ENCODE assay signal across 8 cellular contexts in the genomic region with DNA sequence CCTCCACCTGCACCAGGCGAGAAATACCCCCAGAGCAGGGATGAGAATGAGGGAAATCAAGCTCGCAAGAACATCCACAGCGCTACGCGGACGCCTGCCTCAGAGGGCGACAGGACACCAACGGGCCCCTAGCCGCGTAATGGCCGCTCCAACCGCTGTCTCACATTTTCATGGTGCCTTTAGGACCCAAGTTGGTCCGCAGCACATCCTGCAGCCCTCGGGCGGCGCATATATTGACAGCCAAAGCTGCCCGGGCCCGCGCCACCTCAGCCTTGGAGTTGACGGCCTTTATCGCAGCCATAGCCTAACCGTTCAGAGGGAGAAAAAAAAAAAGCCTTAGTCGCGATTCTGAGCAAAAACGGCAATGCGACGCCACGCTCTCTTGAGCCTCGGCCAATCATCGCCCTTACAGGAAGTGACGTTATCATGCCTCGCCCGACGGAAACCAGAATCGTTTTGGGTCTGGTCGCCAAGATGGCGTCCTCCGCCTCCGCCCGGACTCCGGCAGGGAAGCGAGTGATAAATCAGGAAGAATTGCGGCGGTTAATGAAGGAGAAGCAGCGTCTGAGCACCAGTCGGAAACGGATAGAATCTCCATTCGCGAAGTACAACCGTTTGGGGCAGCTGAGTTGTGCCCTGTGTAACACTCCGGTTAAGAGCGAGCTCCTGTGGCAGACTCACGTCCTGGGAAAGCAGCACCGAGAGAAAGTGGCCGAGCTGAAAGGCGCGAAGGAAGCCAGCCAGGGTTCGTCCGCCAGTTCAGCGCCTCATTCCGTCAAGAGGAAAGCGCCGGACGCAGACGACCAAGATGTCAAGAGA. TPM values are rescaled to one million over a fixed set of nuclear protein-coding genes. Genes with fewer than 3 reads are reported as not detected.
DNase-seq lines count a peak whose midpoint lies in the region; ATAC-seq and TF ChIP-seq lines count a peak whose summit lies in the region.

A gene with protein sequence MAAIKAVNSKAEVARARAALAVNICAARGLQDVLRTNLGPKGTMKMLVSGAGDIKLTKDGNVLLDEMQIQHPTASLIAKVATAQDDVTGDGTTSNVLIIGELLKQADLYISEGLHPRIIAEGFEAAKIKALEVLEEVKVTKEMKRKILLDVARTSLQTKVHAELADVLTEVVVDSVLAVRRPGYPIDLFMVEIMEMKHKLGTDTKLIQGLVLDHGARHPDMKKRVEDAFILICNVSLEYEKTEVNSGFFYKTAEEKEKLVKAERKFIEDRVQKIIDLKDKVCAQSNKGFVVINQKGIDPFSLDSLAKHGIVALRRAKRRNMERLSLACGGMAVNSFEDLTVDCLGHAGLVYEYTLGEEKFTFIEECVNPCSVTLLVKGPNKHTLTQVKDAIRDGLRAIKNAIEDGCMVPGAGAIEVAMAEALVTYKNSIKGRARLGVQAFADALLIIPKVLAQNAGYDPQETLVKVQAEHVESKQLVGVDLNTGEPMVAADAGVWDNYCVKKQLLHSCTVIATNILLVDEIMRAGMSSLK (minus strand): TSS at position 368 of the 819 bp plus-strand sequence. CDS start 67 bp downstream, at position 301.
A gene with protein sequence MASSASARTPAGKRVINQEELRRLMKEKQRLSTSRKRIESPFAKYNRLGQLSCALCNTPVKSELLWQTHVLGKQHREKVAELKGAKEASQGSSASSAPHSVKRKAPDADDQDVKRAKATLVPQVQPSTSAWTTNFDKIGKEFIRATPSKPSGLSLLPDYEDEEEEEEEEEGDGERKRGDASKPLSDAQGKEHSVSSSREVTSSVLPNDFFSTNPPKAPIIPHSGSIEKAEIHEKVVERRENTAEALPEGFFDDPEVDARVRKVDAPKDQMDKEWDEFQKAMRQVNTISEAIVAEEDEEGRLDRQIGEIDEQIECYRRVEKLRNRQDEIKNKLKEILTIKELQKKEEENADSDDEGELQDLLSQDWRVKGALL (plus strand): TSS at position 448 of the 819 bp plus-strand sequence. CDS start 27 bp downstream, at position 475.

- H3K36me3 ChIP-seq in esophagus squamous epithelium (peaks cover 0 to 33% (median 15%) of the 10 kb centered on the region in 3 donors), muscle layer of duodenum (ENCODE audit: control insufficient read depth in 1 of 2, insufficient read depth in 2 of 2, low read length in 2 of 2) (peaks cover 7 to 23% of the 10 kb centered on the region in 2 donors)

- H3K4me1 Mint-ChIP-seq in activated T-cell treated with anti-CD3 and anti-CD28 coated beads, Interleukin-2, amount 50 U/mL, for 72 hours (ENCODE audit: low read depth): peaks cover 15% of the 10 kb centered on the region

- DNase-seq in DMS53 treated with DMSO at 0.1 percent for 48 hours (lab: John Stamatoyannopoulos, UW; ENCODE audit: unreplicated experiment) (peak; percentile 69), KG1 (lab: John Stamatoyannopoulos, UW) (peak; percentile 85), esophagus squamous epithelium (lab: John Stamatoyannopoulos, UW) (peak; percentile 70)
- peak; percentile 88 to 92 for DNase-seq in activated T-cell treated with anti-CD3 and anti-CD28 coated beads, Interleukin-2, amount 50 U/mL, for 72 hours
- DNase-seq in stimulated activated CD8-positive, alpha-beta memory T cell treated with anti-CD3 and anti-CD28 coated beads, Interleukin-7, amount 100 ng/mL, for 24 hours (ENCODE audit: low read depth): peak; percentile 78

- H3K9me3 Mint-ChIP-seq in activated T-cell treated with anti-CD3 and anti-CD28 coated beads, Interleukin-2, amount 50 U/mL, for 72 hours: no peaks in the 10 kb centered on the region

- H3K27me3 ChIP-seq in esophagus squamous epithelium: no peaks in the 10 kb centered on the region
- no peaks in the 10 kb centered on the region for H3K27me3 ChIP-seq in muscle layer of duodenum (ENCODE audit: low read depth, low read length)

- H3K27ac ChIP-seq in esophagus squamous epithelium: peak within 1 kb of the TSS; percentile 90 to 95 (median 91)
- H3K27ac ChIP-seq in muscle layer of duodenum (ENCODE audit: low read length): peak within 1 kb of the TSS; percentile 97

- ATAC-seq in GM21723 (IDR thresholded peaks at IDR 0.05; ENCODE audit: unreplicated experiment): peak; percentile 89
- peak; percentile 97 for ATAC-seq in activated T-cell treated with anti-CD3 and anti-CD28 coated beads, Interleukin-2, amount 50 U/mL, for 72 hours (replicated peaks in 1 of 2)

- 0 to 2% methylated on average over 31 of the region's 65 CpGs for WGBS in esophagus squamous epithelium, 2 donors

- no peaks in the 10 kb centered on the region for H3K27me3 Mint-ChIP-seq in activated T-cell treated with anti-CD3 and anti-CD28 coated beads, Interleukin-2, amount 50 U/mL, for 72 hours (ENCODE audit: low read depth)

- H3K4me3 ChIP-seq in esophagus squamous epithelium (peak within 1 kb of the TSS; percentile 62 to 97 (median 90)), muscle layer of duodenum (ENCODE audit: low read depth in 1 of 2, low read length in 2 of 2) (peak within 1 kb of the TSS; percentile 99)

- intact Hi-C loops in esophagus squamous epithelium (cut with DNase I): no loop called here

- H3K4me1 ChIP-seq in esophagus squamous epithelium: peaks cover 12 to 29% (median 14%) of the 10 kb centered on the region in 3 donors
- H3K4me1 ChIP-seq in muscle layer of duodenum (ENCODE audit: control insufficient read depth in 1 of 2, insufficient read depth in 2 of 2, low read length in 2 of 2): peaks cover 10 to 20% of the 10 kb centered on the region in 2 donors

- H3K9me3 ChIP-seq in esophagus squamous epithelium (no peaks in the 10 kb centered on the region), muscle layer of duodenum (ENCODE audit: control insufficient read depth in 1 of 2, low read length in 2 of 2) (no peaks in the 10 kb centered on the region)

- peak in 2 of 4 donors; percentile 69 to 74 for TF ChIP-seq POLR2A in esophagus squamous epithelium (IDR thresholded peaks at IDR 0.05)

- H3K36me3 Mint-ChIP-seq in activated T-cell treated with anti-CD3 and anti-CD28 coated beads, Interleukin-2, amount 50 U/mL, for 72 hours (ENCODE audit: insufficient read depth in 2 of 2): peaks cover 11 to 15% of the 10 kb centered on the region in 2 donors

- peak in 1 of 6 experiments; percentile 5 for TF ChIP-seq CTCF in esophagus squamous epithelium (IDR thresholded peaks at IDR 0.05)

- H3K27ac Mint-ChIP-seq in activated T-cell treated with anti-CD3 and anti-CD28 coated beads, Interleukin-2, amount 50 U/mL, for 72 hours: peak within 1 kb of the TSS; percentile 99

- peak within 1 kb of the TSS; percentile 89 to 92 for H3K4me3 Mint-ChIP-seq in activated T-cell treated with anti-CD3 and anti-CD28 coated beads, Interleukin-2, amount 50 U/mL, for 72 hours

TF ChIP-seq in PFSK-1, 5 proteins besides CTCF, POLR2A, EP300 and RAD21:
- TF ChIP-seq POLR2AphosphoS5 (IDR thresholded peaks at IDR 0.05; ENCODE audit: low read depth, low read length) (peak; percentile 95), FOXP2 (optimal IDR thresholded peaks at IDR 0.05; ENCODE audit: borderline replicate concordance, extremely low read depth, extremely low read length, insufficient read depth) (no peak), TAF1 (IDR thresholded peaks at IDR 0.05; ENCODE audit: borderline replicate concordance, insufficient read depth, low read length) (peak; percentile 92; the same call in 1 of the 2 replicates)
- TF ChIP-seq, protein P1, sequence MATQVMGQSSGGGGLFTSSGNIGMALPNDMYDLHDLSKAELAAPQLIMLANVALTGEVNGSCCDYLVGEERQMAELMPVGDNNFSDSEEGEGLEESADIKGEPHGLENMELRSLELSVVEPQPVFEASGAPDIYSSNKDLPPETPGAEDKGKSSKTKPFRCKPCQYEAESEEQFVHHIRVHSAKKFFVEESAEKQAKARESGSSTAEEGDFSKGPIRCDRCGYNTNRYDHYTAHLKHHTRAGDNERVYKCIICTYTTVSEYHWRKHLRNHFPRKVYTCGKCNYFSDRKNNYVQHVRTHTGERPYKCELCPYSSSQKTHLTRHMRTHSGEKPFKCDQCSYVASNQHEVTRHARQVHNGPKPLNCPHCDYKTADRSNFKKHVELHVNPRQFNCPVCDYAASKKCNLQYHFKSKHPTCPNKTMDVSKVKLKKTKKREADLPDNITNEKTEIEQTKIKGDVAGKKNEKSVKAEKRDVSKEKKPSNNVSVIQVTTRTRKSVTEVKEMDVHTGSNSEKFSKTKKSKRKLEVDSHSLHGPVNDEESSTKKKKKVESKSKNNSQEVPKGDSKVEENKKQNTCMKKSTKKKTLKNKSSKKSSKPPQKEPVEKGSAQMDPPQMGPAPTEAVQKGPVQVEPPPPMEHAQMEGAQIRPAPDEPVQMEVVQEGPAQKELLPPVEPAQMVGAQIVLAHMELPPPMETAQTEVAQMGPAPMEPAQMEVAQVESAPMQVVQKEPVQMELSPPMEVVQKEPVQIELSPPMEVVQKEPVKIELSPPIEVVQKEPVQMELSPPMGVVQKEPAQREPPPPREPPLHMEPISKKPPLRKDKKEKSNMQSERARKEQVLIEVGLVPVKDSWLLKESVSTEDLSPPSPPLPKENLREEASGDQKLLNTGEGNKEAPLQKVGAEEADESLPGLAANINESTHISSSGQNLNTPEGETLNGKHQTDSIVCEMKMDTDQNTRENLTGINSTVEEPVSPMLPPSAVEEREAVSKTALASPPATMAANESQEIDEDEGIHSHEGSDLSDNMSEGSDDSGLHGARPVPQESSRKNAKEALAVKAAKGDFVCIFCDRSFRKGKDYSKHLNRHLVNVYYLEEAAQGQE (IDR thresholded peaks at IDR 0.05; ENCODE audit: insufficient read depth in 1 of 2, low read depth in 2 of 2, low read length in 2 of 2): 0 out of 4 replicates have a peak, but pooled peaks of 1 of the 2 experiments have one; percentile 36

RNA-seq across cellular contexts. Expression of the first gene that starts in this region (rescaled TPM):
- polyA plus RNA-seq in PFSK-1 (2012; ENCODE audit: insufficient read length, low read depth): 1.9 TPM
- 1 to 10 TPM; 2.8 to 3.4 TPM for total RNA-seq in activated T-cell treated with anti-CD3 and anti-CD28 coated beads, Interleukin-2, amount 50 U/mL, for 72 hours
- 1 to 10 TPM in 2 of 4 donors, under 1 TPM in 2; 0.34 to 3.1 (median 1.4) TPM for total RNA-seq in esophagus squamous epithelium

RNA-seq across cellular contexts. Expression of the second gene that starts in this region (rescaled TPM):
- polyA plus RNA-seq in PFSK-1 (2012; ENCODE audit: insufficient read length, low read depth): 11.2 TPM
- total RNA-seq in activated T-cell treated with anti-CD3 and anti-CD28 coated beads, Interleukin-2, amount 50 U/mL, for 72 hours: 10 to 100 TPM; 27.7 to 28.0 TPM
- 10 to 100 TPM in 2 of 4 donors, 1 to 10 TPM in 2; 6.1 to 13.4 (median 9.2) TPM for total RNA-seq in esophagus squamous epithelium

Comparison
In these comparisons a context has a peak if more than half of its experiments do, and no peak if none do; other contexts are left out.
1. Peak in every context shown above with its lines: DNase-seq, ATAC-seq, H3K4me3 ChIP-seq and H3K27ac ChIP-seq.